ENCODE assay signal across 1 cellular context in genomic region chr11:117220568-117220967, GRCh38.
TF ChIP-seq lines count a peak whose summit lies in the region.

No MANE protein-coding gene starts in this region.

TF ChIP-seq in GM23338, 12 proteins besides CTCF, POLR2A, EP300 and RAD21 (continued from another document):
- no peak for TF ChIP-seq ZNF462 (CRISPR knock-in tag; IDR thresholded peaks at IDR 0.05)
- no peak for TF ChIP-seq CREB1 (CRISPR knock-in tag; IDR thresholded peaks at IDR 0.05; ENCODE audit: low read depth)
- no peak for TF ChIP-seq STAT1 (IDR thresholded peaks at IDR 0.05; ENCODE audit: unreplicated experiment)
